Comparison of ENCODE assay signal across 1 cellular context in genomic region chr11:3378426-3379423, GRCh38.
TF ChIP-seq lines count a peak whose summit lies in the region.

Gene ZNF195 (minus strand): TSS chr11:3379146. CDS start chr11:3379040, 106 bp downstream.

TF ChIP-seq in GM12878, 131 proteins besides CTCF, POLR2A, EP300 and RAD21 (continued from another document and continues in another):
- no peak for TF ChIP-seq MAX (IDR thresholded peaks at IDR 0.05; ENCODE audit: low read depth, low read length)
- TF ChIP-seq SIX5 (IDR thresholded peaks at IDR 0.05; ENCODE audit: low read depth, low read length, severe bottlenecking): no peak
- TF ChIP-seq KAT2A (conservative IDR thresholded peaks at IDR 0.05; ENCODE audit: control insufficient read depth, low read depth, low read length): no peak
- TF ChIP-seq BCL3 (IDR thresholded peaks at IDR 0.05; ENCODE audit: borderline replicate concordance, insufficient read depth, low read depth, low read length, poor library complexity, severe bottlenecking): no peak
- no peak for TF ChIP-seq ZNF622 (IDR thresholded peaks at IDR 0.05)
- peak; percentile 80 for TF ChIP-seq NBN (IDR thresholded peaks at IDR 0.05)
- TF ChIP-seq NFXL1 (IDR thresholded peaks at IDR 0.05; ENCODE audit: borderline replicate concordance): no peak
- peak; percentile 85; the same call in 2 of the 3 replicates for TF ChIP-seq POU2F2 (IDR thresholded peaks at IDR 0.05; ENCODE audit: borderline replicate concordance, low read depth, low read length)
- TF ChIP-seq ZNF274 (IDR thresholded peaks at IDR 0.05; ENCODE audit: insufficient read depth, insufficient read length): no peak
- no peak for TF ChIP-seq NFIC (IDR thresholded peaks at IDR 0.05; ENCODE audit: low read depth, low read length)
- no peak for TF ChIP-seq ESRRA (IDR thresholded peaks at IDR 0.05; ENCODE audit: low read length)
- TF ChIP-seq BRCA1 (IDR thresholded peaks at IDR 0.05; ENCODE audit: low read depth, low read length): no peak
- peak; percentile 36; the same call in 1 of the 2 replicates for TF ChIP-seq RFX5 (IDR thresholded peaks at IDR 0.05; ENCODE audit: low read depth, low read length)
- TF ChIP-seq JUNB (IDR thresholded peaks at IDR 0.05): peak; percentile 23; the same call in 1 of the 2 replicates
- peak; percentile 37 for TF ChIP-seq FOS (IDR thresholded peaks at IDR 0.05; ENCODE audit: borderline replicate concordance, extremely low read depth, insufficient read length)
- peak in 1 of 2 experiments; percentile 60; a peak in 1 of 4 replicates for TF ChIP-seq SRF (IDR thresholded peaks at IDR 0.05; ENCODE audit: low read depth in 2 of 2, low read length in 2 of 2)
- peak; percentile 65; the same call in 1 of the 2 replicates for TF ChIP-seq BCL11A (IDR thresholded peaks at IDR 0.05; ENCODE audit: low read depth, low read length)
- TF ChIP-seq USF2 (IDR thresholded peaks at IDR 0.05; ENCODE audit: borderline replicate concordance, low read depth, low read length): no peak; the same call in 1 of the 2 replicates
- TF ChIP-seq CREB1 (IDR thresholded peaks at IDR 0.05; ENCODE audit: low read depth): 0 out of 2 replicates have a peak, but pooled peaks have one; percentile 49
- TF ChIP-seq RELB (IDR thresholded peaks at IDR 0.05; ENCODE audit: low read depth): peak; percentile 78
- TF ChIP-seq JUND (IDR thresholded peaks at IDR 0.05; ENCODE audit: low read depth, low read length): no peak
- peak in 1 of 2 experiments; percentile 59; a peak in 1 of 3 replicates for TF ChIP-seq EGR1 (IDR thresholded peaks at IDR 0.05; ENCODE audit: borderline replicate concordance in 1 of 2, low read depth in 2 of 2, low read length in 2 of 2)
- peak; percentile 60 to 82 for TF ChIP-seq BHLHE40 (IDR thresholded peaks at IDR 0.05; ENCODE audit: borderline replicate concordance in 1 of 2, low read depth in 2 of 2, low read length in 1 of 2)
- TF ChIP-seq REST (IDR thresholded peaks at IDR 0.05; ENCODE audit: low read depth, low read length): no peak
- TF ChIP-seq SKIL (IDR thresholded peaks at IDR 0.05; ENCODE audit: low read depth, poor library complexity, severe bottlenecking): no peak
- TF ChIP-seq KDM1A (IDR thresholded peaks at IDR 0.05; ENCODE audit: borderline replicate concordance): no peak
- TF ChIP-seq RAD51 (IDR thresholded peaks at IDR 0.05): no peak; the same call in 1 of the 2 replicates
- no peak for TF ChIP-seq CEBPB (IDR thresholded peaks at IDR 0.05; ENCODE audit: borderline replicate concordance in 1 of 2, low read depth in 2 of 2, low read length in 2 of 2)
- peak; percentile 76 for TF ChIP-seq DPF2 (IDR thresholded peaks at IDR 0.05)
- TF ChIP-seq STAT1 (conservative IDR thresholded peaks at IDR 0.05): 0 out of 2 replicates have a peak, but pooled peaks have one; percentile 70
- peak; percentile 95 for TF ChIP-seq ZNF24 (IDR thresholded peaks at IDR 0.05)
- TF ChIP-seq GATAD2B (conservative IDR thresholded peaks at IDR 0.05; ENCODE audit: low read depth): peak; percentile 82
- TF ChIP-seq USF1 (IDR thresholded peaks at IDR 0.05; ENCODE audit: borderline replicate concordance, extremely low read length, insufficient read depth, low read depth, low read length): peak; percentile 29
- TF ChIP-seq EZH2 (IDR thresholded peaks at IDR 0.05; ENCODE audit: borderline replicate concordance, control insufficient read depth, low read depth, low read length): no peak
- peak; percentile 57 for TF ChIP-seq CREM (IDR thresholded peaks at IDR 0.05; ENCODE audit: low read depth)
- TF ChIP-seq SPI1 (IDR thresholded peaks at IDR 0.05; ENCODE audit: borderline replicate concordance, insufficient read depth, low read depth, low read length): no peak
- TF ChIP-seq BCLAF1 (IDR thresholded peaks at IDR 0.05): no peak
- TF ChIP-seq MLLT1 (IDR thresholded peaks at IDR 0.05): 0 out of 2 replicates have a peak, but pooled peaks have one; percentile 22
- no peak for TF ChIP-seq MEF2A (IDR thresholded peaks at IDR 0.05; ENCODE audit: insufficient read depth, low read depth, low read length)
- TF ChIP-seq SIN3A (IDR thresholded peaks at IDR 0.05; ENCODE audit: low read depth, low read length): peak; percentile 73; the same call in 1 of the 2 replicates
- TF ChIP-seq CHD2 (IDR thresholded peaks at IDR 0.05; ENCODE audit: borderline replicate concordance, low read depth, low read length): peak; percentile 77
- TF ChIP-seq RB1 (IDR thresholded peaks at IDR 0.05; ENCODE audit: borderline replicate concordance): peak; percentile 75; the same call in 1 of the 2 replicates
- no peak for TF ChIP-seq ZZZ3 (IDR thresholded peaks at IDR 0.05; ENCODE audit: control insufficient read depth, insufficient read length, low read depth)
- peak; percentile 97 for TF ChIP-seq ATF7 (IDR thresholded peaks at IDR 0.05; ENCODE audit: low read depth)
- no peak for TF ChIP-seq ASH2L (IDR thresholded peaks at IDR 0.05; ENCODE audit: borderline replicate concordance, low read depth)
- peak; percentile 84 for TF ChIP-seq IKZF1 (conservative IDR thresholded peaks at IDR 0.05)
- TF ChIP-seq FOXM1 (IDR thresholded peaks at IDR 0.05; ENCODE audit: low read depth, low read length): no peak
- peak; percentile 38 for TF ChIP-seq MYC (IDR thresholded peaks at IDR 0.05; ENCODE audit: insufficient read depth, insufficient read length, insufficient replicate concordance, low read length, severe bottlenecking)
- peak; percentile 70 for TF ChIP-seq RUNX3 (IDR thresholded peaks at IDR 0.05; ENCODE audit: low read length)
